In the genomic region with DNA sequence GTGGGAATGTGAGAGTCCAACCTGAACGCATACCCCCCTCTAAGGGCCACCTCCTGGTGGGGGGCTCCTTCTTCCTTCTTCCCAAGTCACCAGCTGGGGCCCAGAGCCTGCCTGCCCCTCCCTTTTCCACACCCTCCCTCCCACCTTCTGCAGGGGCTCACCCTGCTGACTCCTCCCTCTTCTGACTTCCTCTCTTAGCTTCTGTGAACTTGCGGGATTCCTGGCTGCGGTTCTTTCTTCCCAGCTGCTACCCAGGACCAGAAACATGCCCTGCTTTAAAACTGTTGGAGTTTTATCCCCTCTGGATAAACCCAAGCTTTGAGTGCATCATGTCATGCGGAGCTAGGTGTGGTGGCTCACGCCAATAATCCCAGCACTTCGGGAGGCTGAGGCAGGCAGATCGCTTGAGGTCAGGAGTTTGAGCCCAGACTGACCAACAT, we compare ENCODE assay signal across 18 cellular contexts. TPM values are rescaled to one million over a fixed set of nuclear protein-coding genes. Genes with fewer than 3 reads are reported as not detected.
A peak's percentile ranks its signal among the peaks of the same experiment; 100 is the strongest.
DNase-seq lines count a peak whose midpoint lies in the region; ATAC-seq and TF ChIP-seq lines count a peak whose summit lies in the region.
"Had no signal": no experiment of that assay in that cellular context is flagged by ENCODE, and none has a peak within 500 bp of the region (broad histone marks: within the 10 kb centered on the region; RNA-seq: fewer than 3 reads in every experiment).

No MANE protein-coding gene starts in this region.

- WGBS in H9 (ENCODE audit: extremely low coverage, insufficient read length, low lambda C conversion rate) = no CpG with 5 or more reads among the region's 7 CpGs
- no CpG with 5 or more reads among the region's 7 CpGs for WGBS in trophoblast cell (ENCODE audit: extremely low coverage, insufficient coverage, insufficient read length)

- H3T11ph ChIP-seq in H9 (ENCODE audit: low read length) = no peak overlapping the region

- H3K4me2 ChIP-seq in H9 (ENCODE audit: insufficient read depth, insufficient read length, low read length) = no peak overlapping the region
- no peak overlapping the region for H3K4me2 ChIP-seq in trophoblast cell (ENCODE audit: low read length)
- H3K4me2 ChIP-seq: KMS-11 had no signal

- no peaks in the 10 kb centered on the region for H3K79me2 ChIP-seq in H9 (ENCODE audit: insufficient read depth, low read length)
- no peaks in the 10 kb centered on the region for H3K79me2 ChIP-seq in trophoblast cell (ENCODE audit: control insufficient read depth, insufficient read depth, low read length, poor library complexity)

- H3K79me1 ChIP-seq in H9 (ENCODE audit: insufficient read depth, low read depth, low read length, poor library complexity, severe bottlenecking) (no peaks in the 10 kb centered on the region), trophoblast cell (ENCODE audit: low read length) (no peaks in the 10 kb centered on the region)

- no peak overlapping the region for H3K27ac Mint-ChIP-seq in activated CD4-positive, alpha-beta T cell treated with anti-CD3 and anti-CD28 coated beads, Interleukin-2, amount 10 ng/mL, durations not matched to agents 24 days and 14 days
- H3K27ac Mint-ChIP-seq in H9 = peak overlapping the region in 1 of 3 experiments; percentile 44; a peak in 1 of 7 replicates
- no peak overlapping the region for H3K27ac Mint-ChIP-seq in activated CD8-positive, alpha-beta T cell treated with anti-CD3 and anti-CD28 coated beads for 36 hours
- peak overlapping the region in 4 of 9 donors; percentile 33 to 83 (median 62) for H3K27ac Mint-ChIP-seq in naive thymus-derived CD4-positive, alpha-beta T cell

- no peak overlapping the region for H3K23ac ChIP-seq in H9 (ENCODE audit: insufficient read length, low read depth, low read length)
- no peak overlapping the region for H3K23ac ChIP-seq in trophoblast cell (ENCODE audit: low read length)

- no peak overlapping the region for H3K4ac ChIP-seq in H9 (ENCODE audit: low read depth, low read length)
- H3K4ac ChIP-seq in trophoblast cell (ENCODE audit: low read depth, low read length) = no peak overlapping the region

- no peaks in the 10 kb centered on the region for H3K9me3 Mint-ChIP-seq in activated CD4-positive, alpha-beta T cell treated with anti-CD3 and anti-CD28 coated beads, Interleukin-2, amount 10 ng/mL, durations not matched to agents 24 days and 14 days
- H3K9me3 Mint-ChIP-seq in H9 = no peaks in the 10 kb centered on the region; a peak in 1 of 5 replicates
- H3K9me3 Mint-ChIP-seq in activated CD8-positive, alpha-beta T cell treated with anti-CD3 and anti-CD28 coated beads for 36 hours = no peaks in the 10 kb centered on the region
- no peaks in the 10 kb centered on the region for H3K9me3 Mint-ChIP-seq in naive thymus-derived CD4-positive, alpha-beta T cell

- no peak overlapping the region for H2BK20ac ChIP-seq in H9 (ENCODE audit: low read depth, low read length, poor library complexity, severe bottlenecking)

- H2BK5ac ChIP-seq in H9 (ENCODE audit: insufficient read length, low read length) (no peak overlapping the region), trophoblast cell (ENCODE audit: low read depth, low read length, poor library complexity) (no peak overlapping the region)

- peak; percentile 58 for DNase-seq in activated CD4-positive, alpha-beta T cell treated with anti-CD3 and anti-CD28 coated beads, Interleukin-2, amount 10 ng/mL, durations not matched to agents 24 days and 14 days
- DNase-seq in activated CD4-positive, alpha-beta T cell treated with anti-CD3 and anti-CD28 coated beads for 1 hour = no peak
- DNase-seq in H9 (peak; percentile 60), T-helper 9 cell (no peak), trophoblast cell (no peak), brain microvascular endothelial cell (no peak)
- no peak for DNase-seq in activated CD8-positive, alpha-beta T cell treated with anti-CD3 and anti-CD28 coated beads for 36 hours
- no peak for DNase-seq in naive thymus-derived CD4-positive, alpha-beta T cell
- DNase-seq: activated CD4-positive, CD25-positive, alpha-beta regulatory T cell treated with anti-CD3 and anti-CD28 coated beads, Interleukin-2, amount 50 U/mL, for 72 hours; EL; NCI-H1930 had no signal

- H4K20me1 ChIP-seq in H9 (ENCODE audit: control insufficient read depth, insufficient read depth, insufficient read length) = no peaks in the 10 kb centered on the region

- H3K4me3 ChIP-seq in naive thymus-derived CD4-positive, alpha-beta T cell (ENCODE audit: low read length) = peak overlapping the region; percentile 3
- H3K4me3 ChIP-seq in trophoblast cell (ENCODE audit: low read depth, low read length) = no peak overlapping the region
- no peak overlapping the region for H3K4me3 ChIP-seq in brain microvascular endothelial cell (ENCODE audit: low read depth, low read length)
- H3K4me3 ChIP-seq: cardiac muscle cell, SJCRH30, uterus had no signal

- no peak overlapping the region for H4K5ac ChIP-seq in H9 (ENCODE audit: insufficient read length, low read depth, low read length)

- H4K91ac ChIP-seq in H9 (ENCODE audit: insufficient read length, low read depth, low read length) (no peak overlapping the region), trophoblast cell (ENCODE audit: low read depth, low read length) (no peak overlapping the region)

- H2BK15ac ChIP-seq in H9 (ENCODE audit: low read depth, low read length) = no peak overlapping the region

- CTCF ChIA-PET in activated CD8-positive, alpha-beta T cell treated with anti-CD3 and anti-CD28 coated beads for 36 hours (lab: Charles Lee) = interaction anchor here (1.0 to 1.1 kb wide), 2 partner anchors 56 to 272 kb away, joined by 3 read pairs; no protein-coding TSS in a partner anchor
- CTCF ChIA-PET in naive thymus-derived CD4-positive, alpha-beta T cell (lab: Charles Lee) = no interaction called here

- H2AK5ac ChIP-seq in H9 (ENCODE audit: insufficient read length, low read length) (no peak overlapping the region), trophoblast cell (ENCODE audit: low read length) (no peak overlapping the region)

- H3K18ac ChIP-seq in H9 (ENCODE audit: insufficient read length, low read depth, low read length) = no peak overlapping the region
- H3K18ac ChIP-seq in trophoblast cell (ENCODE audit: low read length) = no peak overlapping the region

- H3K4me3 Mint-ChIP-seq in activated CD4-positive, alpha-beta T cell treated with anti-CD3 and anti-CD28 coated beads, Interleukin-2, amount 10 ng/mL, durations not matched to agents 24 days and 14 days = peak overlapping the region; percentile 52
- H3K4me3 Mint-ChIP-seq in H9 = no peak overlapping the region
- peak overlapping the region; percentile 25 for H3K4me3 Mint-ChIP-seq in activated CD8-positive, alpha-beta T cell treated with anti-CD3 and anti-CD28 coated beads for 36 hours
- H3K4me3 Mint-ChIP-seq in naive thymus-derived CD4-positive, alpha-beta T cell = peak overlapping the region; percentile 64 to 77 (median 70)

- H2AFZ ChIP-seq in H9 (ENCODE audit: low read length) = no peak overlapping the region
- H2AFZ ChIP-seq in trophoblast cell (ENCODE audit: insufficient read depth, low read length, poor library complexity) = no peak overlapping the region

- H2BK12ac ChIP-seq in H9 (ENCODE audit: insufficient read length, low read depth, low read length) = no peak overlapping the region
- no peak overlapping the region for H2BK12ac ChIP-seq in trophoblast cell (ENCODE audit: low read length)

- H3K23me2 ChIP-seq in H9 (ENCODE audit: insufficient read length, low read depth, low read length, poor library complexity, severe bottlenecking) = no peaks in the 10 kb centered on the region

- TF ChIP-seq CTCF in H9 (conservative IDR thresholded peaks at IDR 0.05) = no peak
- TF ChIP-seq CTCF in activated CD8-positive, alpha-beta T cell treated with anti-CD3 and anti-CD28 coated beads for 36 hours (IDR thresholded peaks at IDR 0.05) = no peak
- TF ChIP-seq CTCF in brain microvascular endothelial cell (IDR thresholded peaks at IDR 0.05; ENCODE audit: low read depth, low read length, missing control alignments) = no peak

- H3K9ac ChIP-seq in H9 (ENCODE audit: extremely low read depth, insufficient read length, low read length) = no peak overlapping the region
- no peak overlapping the region for H3K9ac ChIP-seq in trophoblast cell (ENCODE audit: low read length)
- H3K9ac ChIP-seq: KMS-11 had no signal

- H3K9me3 ChIP-seq in H9 (ENCODE audit: control insufficient read depth, low read depth, low read length) (no peaks in the 10 kb centered on the region), trophoblast cell (ENCODE audit: insufficient read depth, low read depth, low read length) (no peaks in the 10 kb centered on the region)
- H3K9me3 ChIP-seq in naive thymus-derived CD4-positive, alpha-beta T cell (ENCODE audit: control insufficient read depth in 2 of 3, low read length in 3 of 3) = no peaks in the 10 kb centered on the region
- H3K9me3 ChIP-seq: SJCRH30, uterus had no signal

- H2BK120ac ChIP-seq in H9 (ENCODE audit: low read depth, low read length, poor library complexity, severe bottlenecking) (no peak overlapping the region), trophoblast cell (ENCODE audit: insufficient read depth, low read length, poor library complexity) (no peak overlapping the region)

- no peak overlapping the region for H3K56ac ChIP-seq in H9 (ENCODE audit: insufficient read length, low read depth, low read length)

- intact Hi-C loops in activated CD4-positive, alpha-beta T cell treated with anti-CD3 and anti-CD28 coated beads, Interleukin-2, amount 10 ng/mL, durations not matched to agents 24 days and 14 days (cut with micrococcal nuclease) = no loop called here
- intact Hi-C loops in activated CD8-positive, alpha-beta T cell treated with anti-CD3 and anti-CD28 coated beads for 36 hours (cut with micrococcal nuclease) = no loop called here
- intact Hi-C loops in naive thymus-derived CD4-positive, alpha-beta T cell (cut with micrococcal nuclease) = no loop called here

- no peaks in the 10 kb centered on the region for H3K36me3 Mint-ChIP-seq in activated CD4-positive, alpha-beta T cell treated with anti-CD3 and anti-CD28 coated beads, Interleukin-2, amount 10 ng/mL, durations not matched to agents 24 days and 14 days (ENCODE audit: low read depth)
- no peaks in the 10 kb centered on the region for H3K36me3 Mint-ChIP-seq in H9 (ENCODE audit: insufficient read depth in 1 of 3, low read depth in 3 of 3)
- no peaks in the 10 kb centered on the region for H3K36me3 Mint-ChIP-seq in activated CD8-positive, alpha-beta T cell treated with anti-CD3 and anti-CD28 coated beads for 36 hours (ENCODE audit: low read depth)
- no peaks in the 10 kb centered on the region for H3K36me3 Mint-ChIP-seq in naive thymus-derived CD4-positive, alpha-beta T cell

- H3K27ac ChIP-seq in H9 (ENCODE audit: insufficient read length, low read depth, low read length) (no peak overlapping the region), trophoblast cell (ENCODE audit: low read depth, low read length) (no peak overlapping the region), brain microvascular endothelial cell (no peak overlapping the region)
- no peak overlapping the region for H3K27ac ChIP-seq in naive thymus-derived CD4-positive, alpha-beta T cell (ENCODE audit: low read depth, low read length)
- H3K27ac ChIP-seq: cardiac muscle cell, KMS-11, SJCRH30, uterus had no signal

- H3K4me1 ChIP-seq in H9 (ENCODE audit: insufficient read depth, low read length) (peaks cover 5% of the 10 kb centered on the region; the same call in 1 of the 2 replicates), trophoblast cell (ENCODE audit: control insufficient read depth in 1 of 2, insufficient read depth in 2 of 2, low read length in 2 of 2) (peaks cover 4 to 7% of the 10 kb centered on the region in 2 experiments)
- H3K4me1 ChIP-seq in naive thymus-derived CD4-positive, alpha-beta T cell (ENCODE audit: control insufficient read depth in 2 of 2, insufficient read depth in 2 of 2, low read length in 2 of 2) = peaks cover 0 to 14% of the 10 kb centered on the region in 2 donors
- H3K4me1 ChIP-seq: uterus had no signal

- in situ Hi-C loops in brain microvascular endothelial cell (cut with HindIII; ENCODE audit: low pct_ligation_motif_present, low sequenced_read_pairs) = no loop called here

- H3K27me3 ChIP-seq in H9 (ENCODE audit: insufficient read depth, low read length) = no peaks in the 10 kb centered on the region
- H3K27me3 ChIP-seq in naive thymus-derived CD4-positive, alpha-beta T cell (ENCODE audit: control insufficient read depth in 2 of 2, insufficient read depth in 2 of 2, low read length in 2 of 2) = no peaks in the 10 kb centered on the region
- no peaks in the 10 kb centered on the region for H3K27me3 ChIP-seq in trophoblast cell (ENCODE audit: insufficient read depth, low read length)
- peaks cover 8% of the 10 kb centered on the region for H3K27me3 ChIP-seq in brain microvascular endothelial cell (replicated peaks)
- H3K27me3 ChIP-seq: cardiac muscle cell, SJCRH30, uterus had no signal

- POLR2A ChIA-PET in activated CD8-positive, alpha-beta T cell treated with anti-CD3 and anti-CD28 coated beads for 36 hours (lab: Charles Lee) = no interaction called here
- POLR2A ChIA-PET in naive thymus-derived CD4-positive, alpha-beta T cell (lab: Charles Lee) = interaction anchor here (1.2 kb wide), 1 partner anchor 41 kb away, joined by 3 read pairs; a partner anchor contains a TSS

- H3K27me3 Mint-ChIP-seq in activated CD4-positive, alpha-beta T cell treated with anti-CD3 and anti-CD28 coated beads, Interleukin-2, amount 10 ng/mL, durations not matched to agents 24 days and 14 days = peaks cover 5% of the 10 kb centered on the region
- peaks cover 7% of the 10 kb centered on the region for H3K27me3 Mint-ChIP-seq in H9 (ENCODE audit: low read depth)
- peaks cover 5% of the 10 kb centered on the region for H3K27me3 Mint-ChIP-seq in activated CD8-positive, alpha-beta T cell treated with anti-CD3 and anti-CD28 coated beads for 36 hours
- H3K27me3 Mint-ChIP-seq in naive thymus-derived CD4-positive, alpha-beta T cell = peaks cover 0 to 11% (median 0%) of the 10 kb centered on the region in 5 donors

- H3K4me1 Mint-ChIP-seq in activated CD4-positive, alpha-beta T cell treated with anti-CD3 and anti-CD28 coated beads, Interleukin-2, amount 10 ng/mL, durations not matched to agents 24 days and 14 days = peaks cover 22% of the 10 kb centered on the region
- peaks cover 26 to 37% of the 10 kb centered on the region in 2 experiments for H3K4me1 Mint-ChIP-seq in H9
- peaks cover 10% of the 10 kb centered on the region for H3K4me1 Mint-ChIP-seq in activated CD8-positive, alpha-beta T cell treated with anti-CD3 and anti-CD28 coated beads for 36 hours (ENCODE audit: low read depth)
- peaks cover 19 to 29% (median 24%) of the 10 kb centered on the region in 7 donors for H3K4me1 Mint-ChIP-seq in naive thymus-derived CD4-positive, alpha-beta T cell

- H3K36me3 ChIP-seq in naive thymus-derived CD4-positive, alpha-beta T cell (ENCODE audit: control insufficient read depth in 2 of 3, insufficient read depth in 3 of 3, low read length in 3 of 3) = no peaks in the 10 kb centered on the region
- no peaks in the 10 kb centered on the region for H3K36me3 ChIP-seq in trophoblast cell (ENCODE audit: control insufficient read depth in 1 of 2, insufficient read depth in 2 of 2, low read length in 2 of 2)
- H3K36me3 ChIP-seq in brain microvascular endothelial cell (replicated peaks) = no peaks in the 10 kb centered on the region
- H3K36me3 ChIP-seq: cardiac muscle cell, SJCRH30, uterus had no signal

- H4K8ac ChIP-seq in H9 (replicated peaks; ENCODE audit: insufficient read length, low read depth, low read length) (no peak overlapping the region), trophoblast cell (ENCODE audit: low read depth, low read length) (no peak overlapping the region)

- peak; percentile 61 for ATAC-seq in activated CD8-positive, alpha-beta T cell treated with anti-CD3 and anti-CD28 coated beads for 36 hours
- ATAC-seq in naive thymus-derived CD4-positive, alpha-beta T cell = peak; percentile 46

- no peak overlapping the region for H4K12ac ChIP-seq in trophoblast cell (ENCODE audit: low read depth, low read length)

- H3K14ac ChIP-seq in H9 (ENCODE audit: insufficient read depth, low read length) (no peak overlapping the region), trophoblast cell (ENCODE audit: low read length) (no peak overlapping the region)

RNA-seq across cellular contexts. Expression of a gene that starts 10.2 kb away (rescaled TPM):
- total RNA-seq in activated CD4-positive, alpha-beta T cell treated with anti-CD3 and anti-CD28 coated beads, Interleukin-2, amount 10 ng/mL, durations not matched to agents 24 days and 14 days = not detected in 2 replicates
- not detected in 2 replicates for total RNA-seq in H9 (2021)
- total RNA-seq in activated CD8-positive, alpha-beta T cell treated with anti-CD3 and anti-CD28 coated beads for 36 hours = not detected
- not detected for total RNA-seq in naive thymus-derived CD4-positive, alpha-beta T cell
- polyA plus RNA-seq in naive thymus-derived CD4-positive, alpha-beta T cell = not detected
- polyA plus RNA-seq in trophoblast cell (2013) = 0.01 TPM in 1 of 2 replicates, not detected in the other
- total RNA-seq: endothelial cell of umbilical vein, glomerular endothelial cell, pulmonary artery endothelial cell, SJCRH30 had no signal
- polyA plus RNA-seq: cardiac muscle cell, endothelial cell of umbilical vein had no signal

RNA-seq across cellular contexts. Expression of a gene that starts 23.5 kb away (rescaled TPM):
- not detected in 2 replicates for total RNA-seq in activated CD4-positive, alpha-beta T cell treated with anti-CD3 and anti-CD28 coated beads, Interleukin-2, amount 10 ng/mL, durations not matched to agents 24 days and 14 days
- 0.09 and 0.22 TPM in 2 replicates for total RNA-seq in H9 (2021)
- not detected for total RNA-seq in activated CD8-positive, alpha-beta T cell treated with anti-CD3 and anti-CD28 coated beads for 36 hours
- total RNA-seq in naive thymus-derived CD4-positive, alpha-beta T cell = under 1 TPM in 2 of 5 experiments, not detected in 3; 0.13 TPM
- polyA plus RNA-seq in naive thymus-derived CD4-positive, alpha-beta T cell = under 1 TPM in 1 of 2 donors, not detected in 1; 0.08 TPM
- 9.1 and 11.2 TPM in 2 replicates for polyA plus RNA-seq in trophoblast cell (2013)
- total RNA-seq: endothelial cell of umbilical vein, glomerular endothelial cell, pulmonary artery endothelial cell, SJCRH30 had no signal
- polyA plus RNA-seq: endothelial cell of umbilical vein had no signal

RNA-seq across cellular contexts. Expression of a gene that starts 40.9 kb away (rescaled TPM):
- total RNA-seq in activated CD4-positive, alpha-beta T cell treated with anti-CD3 and anti-CD28 coated beads, Interleukin-2, amount 10 ng/mL, durations not matched to agents 24 days and 14 days = not detected in 2 replicates
- not detected in 2 replicates for total RNA-seq in H9 (2021)
- under 1 TPM; 0.22 to 0.25 TPM for total RNA-seq in activated CD8-positive, alpha-beta T cell treated with anti-CD3 and anti-CD28 coated beads for 36 hours
- total RNA-seq in naive thymus-derived CD4-positive, alpha-beta T cell = 1 to 10 TPM in 2 of 5 experiments, under 1 TPM in 3; 0.46 to 1.7 (median 0.66) TPM
- polyA plus RNA-seq in naive thymus-derived CD4-positive, alpha-beta T cell = under 1 TPM in 1 of 2 donors, not detected in 1; 0.15 TPM
- polyA plus RNA-seq in trophoblast cell (2013) = 0.05 and 0.07 TPM in 2 replicates
- total RNA-seq: endothelial cell of umbilical vein had no signal

RNA-seq across cellular contexts. Expression of a gene that starts 54.0 kb away (rescaled TPM):
- total RNA-seq in activated CD4-positive, alpha-beta T cell treated with anti-CD3 and anti-CD28 coated beads, Interleukin-2, amount 10 ng/mL, durations not matched to agents 24 days and 14 days = 30.3 and 31.5 TPM in 2 replicates
- total RNA-seq in H9 (2021) = 23.3 and 24.6 TPM in 2 replicates
- 10 to 100 TPM; 23.7 to 23.8 TPM for total RNA-seq in activated CD8-positive, alpha-beta T cell treated with anti-CD3 and anti-CD28 coated beads for 36 hours
- 10 to 100 TPM; 25.8 to 73.3 (median 64.7) TPM for total RNA-seq in naive thymus-derived CD4-positive, alpha-beta T cell
- 10 to 100 TPM; 53.8 to 69.3 TPM for polyA plus RNA-seq in naive thymus-derived CD4-positive, alpha-beta T cell
- polyA plus RNA-seq in trophoblast cell (2013) = 16.1 and 17.0 TPM in 2 replicates

Comparison
In these comparisons a context has a peak if more than half of its experiments do, and no peak if none do; other contexts are left out.
1. DNase-seq: peak in activated CD4-positive, alpha-beta T cell treated with anti-CD3 and anti-CD28 coated beads, Interleukin-2, amount 10 ng/mL, durations not matched to agents 24 days and 14 days (single experiment) and H9 (single experiment); none in activated CD4-positive, alpha-beta T cell treated with anti-CD3 and anti-CD28 coated beads for 1 hour (single experiment), activated CD8-positive, alpha-beta T cell treated with anti-CD3 and anti-CD28 coated beads for 36 hours (single experiment), naive thymus-derived CD4-positive, alpha-beta T cell (0 of 9), T-helper 9 cell (single experiment), trophoblast cell (0 of 2) and brain microvascular endothelial cell (single experiment).
2. H3K4me3 Mint-ChIP-seq: peak in activated CD4-positive, alpha-beta T cell treated with anti-CD3 and anti-CD28 coated beads, Interleukin-2, amount 10 ng/mL, durations not matched to agents 24 days and 14 days (single experiment), activated CD8-positive, alpha-beta T cell treated with anti-CD3 and anti-CD28 coated beads for 36 hours (single experiment) and naive thymus-derived CD4-positive, alpha-beta T cell (10 of 10); none in H9 (0 of 2).